Comparison of ENCODE assay signal across 8 cellular contexts in genomic region chr14:104687601-104688504, GRCh38. TPM values are rescaled to one million over a fixed set of nuclear protein-coding genes. Genes with fewer than 3 reads are reported as not detected.
A peak's percentile ranks its signal among the peaks of the same experiment; 100 is the strongest.
DNase-seq lines count a peak whose midpoint lies in the region; ATAC-seq and TF ChIP-seq lines count a peak whose summit lies in the region.

No MANE protein-coding gene starts in this region.

- H3K9me3 Mint-ChIP-seq in activated CD8-positive, alpha-beta T cell treated with anti-CD3 and anti-CD28 coated beads, Interleukin-2, amount 10 ng/mL, durations not matched to agents 7 days and 5 days (ENCODE audit: insufficient read depth), result no peaks in the 10 kb centered on the region

- H3K27ac Mint-ChIP-seq in activated CD8-positive, alpha-beta T cell treated with anti-CD3 and anti-CD28 coated beads, Interleukin-2, amount 10 ng/mL, durations not matched to agents 7 days and 5 days, result peak overlapping the region; percentile 91

- H3F3A ChIP-seq in smooth muscle cell (ENCODE audit: low read depth), result peaks cover 17% of the 10 kb centered on the region

- CTCF ChIA-PET in activated CD8-positive, alpha-beta T cell treated with anti-CD3 and anti-CD28 coated beads, Interleukin-2, amount 10 ng/mL, durations not matched to agents 7 days and 5 days (lab: Charles Lee), result interaction anchor here (0.7 to 1.6 kb wide), 3 partner anchors 10 to 23 kb away, joined by 3 to 6 read pairs (median 5); no protein-coding TSS in a partner anchor

- POLR2A ChIA-PET in activated CD8-positive, alpha-beta T cell treated with anti-CD3 and anti-CD28 coated beads, Interleukin-2, amount 10 ng/mL, durations not matched to agents 7 days and 5 days (lab: Charles Lee), result interaction anchor here (0.7 to 2.6 kb wide), 3 partner anchors 7 to 191 kb away, joined by 3 to 10 read pairs (median 3); no protein-coding TSS in a partner anchor

- H3K9ac ChIP-seq in smooth muscle cell (ENCODE audit: low read depth), result no peak overlapping the region

- peaks cover 28% of the 10 kb centered on the region for H4K20me1 ChIP-seq in smooth muscle cell (ENCODE audit: low read depth)

- H3K4me1 Mint-ChIP-seq in activated CD8-positive, alpha-beta T cell treated with anti-CD3 and anti-CD28 coated beads, Interleukin-2, amount 10 ng/mL, durations not matched to agents 7 days and 5 days (ENCODE audit: low read depth), result peaks cover 64% of the 10 kb centered on the region

- H3K27me3 Mint-ChIP-seq in activated CD8-positive, alpha-beta T cell treated with anti-CD3 and anti-CD28 coated beads, Interleukin-2, amount 10 ng/mL, durations not matched to agents 7 days and 5 days (ENCODE audit: low read depth), result peaks cover 3% of the 10 kb centered on the region

- H3K4me2 ChIP-seq in smooth muscle cell, result peak overlapping the region; percentile 100

- no peaks in the 10 kb centered on the region for H3K27me3 ChIP-seq in smooth muscle cell (ENCODE audit: low read depth)

- TF ChIP-seq CTCF in smooth muscle cell (IDR thresholded peaks at IDR 0.05; ENCODE audit: borderline replicate concordance, insufficient read depth, poor library complexity, severe bottlenecking), result no peak

- no peak overlapping the region for H3K27ac ChIP-seq in smooth muscle cell (ENCODE audit: low read depth)

- H3K36me3 Mint-ChIP-seq in activated CD8-positive, alpha-beta T cell treated with anti-CD3 and anti-CD28 coated beads, Interleukin-2, amount 10 ng/mL, durations not matched to agents 7 days and 5 days (ENCODE audit: low read depth), result peaks cover 11% of the 10 kb centered on the region

- DNase-seq in AG20443 (ENCODE audit: low spot score) (peak; percentile 62), HS-27A (ENCODE audit: low read depth) (peak; percentile 45), hepatic stellate cell (ENCODE audit: low spot score) (peak; percentile 86), smooth muscle cell (lab: John Stamatoyannopoulos, UW; ENCODE audit: unreplicated experiment) (no peak), dedifferentiated amniotic fluid mesenchymal stem cell (ENCODE audit: extremely low spot score) (no peak)
- DNase-seq in activated CD8-positive, alpha-beta T cell treated with anti-CD3 and anti-CD28 coated beads, Interleukin-2, amount 10 ng/mL, durations not matched to agents 7 days and 5 days, result no peak

- peaks cover 23% of the 10 kb centered on the region for H3K4me1 ChIP-seq in smooth muscle cell (ENCODE audit: low read depth)

- no peaks in the 10 kb centered on the region for H3K9me3 ChIP-seq in smooth muscle cell (replicated peaks; ENCODE audit: low read depth)

- H2AFZ ChIP-seq in smooth muscle cell (ENCODE audit: low read depth), result no peak overlapping the region

- H3K4me3 ChIP-seq in smooth muscle cell, result no peak overlapping the region

- WGBS in smooth muscle cell (ENCODE audit: low lambda C conversion rate), result 53% methylated on average over 31 of the region's 31 CpGs

- peak overlapping the region; percentile 62 for H3K4me3 Mint-ChIP-seq in activated CD8-positive, alpha-beta T cell treated with anti-CD3 and anti-CD28 coated beads, Interleukin-2, amount 10 ng/mL, durations not matched to agents 7 days and 5 days

- H3K79me2 ChIP-seq in smooth muscle cell (ENCODE audit: low read depth), result peaks cover 32% of the 10 kb centered on the region

- no peak for ATAC-seq in activated CD8-positive, alpha-beta T cell treated with anti-CD3 and anti-CD28 coated beads, Interleukin-2, amount 10 ng/mL, durations not matched to agents 7 days and 5 days
- ATAC-seq in HG02588 (IDR thresholded peaks at IDR 0.05; ENCODE audit: unreplicated experiment) (no peak), GM19324 (IDR thresholded peaks at IDR 0.05; ENCODE audit: low FRiP score, unreplicated experiment) (no peak)

- H3K36me3 ChIP-seq in smooth muscle cell (ENCODE audit: low read depth), result no peaks in the 10 kb centered on the region

RNA-seq across cellular contexts. Expression of gene INF2, which starts 1.6 kb away (rescaled TPM):
- 100 to 1,000 TPM; 155 to 159 TPM for total RNA-seq in activated CD8-positive, alpha-beta T cell treated with anti-CD3 and anti-CD28 coated beads, Interleukin-2, amount 10 ng/mL, durations not matched to agents 7 days and 5 days
- total RNA-seq in smooth muscle cell, result 28.1 and 29.8 TPM in 2 replicates
- polyA plus RNA-seq in smooth muscle cell, result 19.9 and 30.1 TPM in 2 replicates

RNA-seq across cellular contexts. Expression of gene ADSS1, which starts 36.2 kb away (rescaled TPM):
- 1 to 10 TPM; 1.8 TPM for total RNA-seq in activated CD8-positive, alpha-beta T cell treated with anti-CD3 and anti-CD28 coated beads, Interleukin-2, amount 10 ng/mL, durations not matched to agents 7 days and 5 days
- total RNA-seq in smooth muscle cell, result 6.0 and 43.0 TPM in 2 replicates
- 7.8 and 9.3 TPM in 2 replicates for polyA plus RNA-seq in smooth muscle cell

Comparison
In these comparisons a context has a peak if more than half of its experiments do, and no peak if none do; other contexts are left out.
1. DNase-seq: peak in AG20443 (single experiment), HS-27A (single experiment) and hepatic stellate cell (single experiment); none in activated CD8-positive, alpha-beta T cell treated with anti-CD3 and anti-CD28 coated beads, Interleukin-2, amount 10 ng/mL, durations not matched to agents 7 days and 5 days (single experiment), smooth muscle cell (single experiment) and dedifferentiated amniotic fluid mesenchymal stem cell (single experiment).